8 cellular contexts compared by ENCODE assay signal in genomic region chr22:20080445-20080775, GRCh38.
DNase-seq lines count a peak whose midpoint lies in the region; ATAC-seq and TF ChIP-seq lines count a peak whose summit lies in the region.

No MANE protein-coding gene starts in this region.

- H3K4me3 Mint-ChIP-seq in central memory CD8-positive, alpha-beta T cell = peak overlapping the region; percentile 66

- no peaks in the 10 kb centered on the region for H3K27me3 Mint-ChIP-seq in central memory CD8-positive, alpha-beta T cell

- peak overlapping the region; percentile 99 for H3K4me3 ChIP-seq in HUES48 (ENCODE audit: low read depth, low read length)

- H3K9ac ChIP-seq in ES-I3 (ENCODE audit: low read depth, low read length) = peak overlapping the region; percentile 81
- peak overlapping the region; percentile 96 for H3K9ac ChIP-seq in HUES48 (ENCODE audit: low read depth, low read length)

- H3K9me3 ChIP-seq in ES-I3 (ENCODE audit: control insufficient read depth, insufficient read depth, low read length) = no peaks in the 10 kb centered on the region
- no peaks in the 10 kb centered on the region for H3K9me3 ChIP-seq in HUES48 (ENCODE audit: control insufficient read depth, insufficient read depth, low read length)

- H3K36me3 ChIP-seq in ES-I3 (ENCODE audit: insufficient read depth, low read length) (peaks cover 3% of the 10 kb centered on the region; the same call in 1 of the 2 replicates), HUES48 (ENCODE audit: control insufficient read depth, insufficient read depth, low read length) (peaks cover 9% of the 10 kb centered on the region)

- H3K9me3 Mint-ChIP-seq in central memory CD8-positive, alpha-beta T cell = no peaks in the 10 kb centered on the region

- peaks cover 5% of the 10 kb centered on the region for H3K36me3 Mint-ChIP-seq in central memory CD8-positive, alpha-beta T cell (ENCODE audit: insufficient read depth)

- H3K27ac ChIP-seq in HUES48 (ENCODE audit: low read depth, low read length) (peak overlapping the region; percentile 96), VCaP (peak overlapping the region; percentile 98), layer of hippocampus (ENCODE audit: low read depth, low read length) (peak overlapping the region; percentile 92)

- H3K4me1 ChIP-seq in ES-I3 (ENCODE audit: insufficient read depth, low read length) = peaks cover 14% of the 10 kb centered on the region; the same call in 1 of the 2 replicates
- peaks cover 15% of the 10 kb centered on the region for H3K4me1 ChIP-seq in HUES48 (ENCODE audit: control insufficient read depth, insufficient read depth, low read length)

- no peak for TF ChIP-seq CTCF in VCaP (conservative IDR thresholded peaks at IDR 0.05)

- DNase-seq in central memory CD8-positive, alpha-beta T cell (ENCODE audit: low spot score in 2 of 2) = peak; percentile 38 to 42
- DNase-seq in stimulated activated CD4-positive, alpha-beta T cell treated with anti-CD3 and anti-CD28 coated beads, Interleukin-2, amount 100 ng/mL, for 48 hours = peak; percentile 53 to 61
- DNase-seq in cortex of kidney (lab: John Stamatoyannopoulos, UW) = no peak

- ATAC-seq in GM21423 (IDR thresholded peaks at IDR 0.05; ENCODE audit: unreplicated experiment) = peak; percentile 58
- ATAC-seq in central memory CD8-positive, alpha-beta T cell (replicated peaks; ENCODE audit: extremely low read depth, poor library complexity, severe bottlenecking) = peak; percentile 74

- peak overlapping the region; percentile 10 for H3K27ac Mint-ChIP-seq in central memory CD8-positive, alpha-beta T cell (ENCODE audit: low read depth)

- H3K27me3 ChIP-seq in HUES48 (ENCODE audit: control insufficient read depth, insufficient read depth, low read length) (no peaks in the 10 kb centered on the region), layer of hippocampus (ENCODE audit: control insufficient read depth, insufficient read depth, low read length) (no peaks in the 10 kb centered on the region)

- peaks cover 45% of the 10 kb centered on the region for H3K4me1 Mint-ChIP-seq in central memory CD8-positive, alpha-beta T cell
